In the genomic region with DNA sequence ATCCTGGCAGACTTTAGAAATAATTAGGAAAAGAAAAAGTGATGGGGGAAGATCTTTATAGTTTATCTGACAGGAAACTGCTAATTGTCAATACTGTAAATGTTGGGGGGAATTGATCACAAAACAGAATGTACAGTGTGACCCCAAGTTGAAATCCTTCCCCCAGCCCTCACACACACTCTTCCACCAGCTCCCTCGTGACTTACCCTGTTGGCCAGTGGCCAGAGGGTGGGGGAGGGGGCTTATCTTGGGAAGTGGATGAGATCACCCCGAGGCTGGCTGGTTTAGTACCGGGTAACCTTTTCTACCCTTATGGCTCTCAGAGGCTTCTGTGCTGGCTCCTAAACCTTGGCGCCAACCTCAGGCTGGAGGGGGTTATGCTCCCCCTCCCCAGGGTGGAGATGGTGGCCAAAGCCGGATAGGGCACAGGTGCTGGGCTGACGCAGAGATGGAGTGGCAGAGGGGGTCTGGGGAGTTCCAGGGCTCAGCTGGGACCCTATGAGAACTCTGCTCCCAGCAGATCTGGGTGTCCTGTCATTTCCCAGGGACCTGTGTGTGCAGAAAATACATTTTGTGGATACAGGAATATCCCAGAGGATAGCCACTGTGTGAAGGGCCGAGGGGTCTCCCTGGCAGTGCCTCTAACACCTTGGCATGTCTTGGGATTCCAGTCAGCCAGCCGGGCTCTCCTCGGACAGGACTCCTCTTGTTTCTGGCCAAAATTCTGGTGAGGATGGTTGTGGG, we compare ENCODE assay signal across 1 cellular context.
TF ChIP-seq lines count a peak whose summit lies in the region.

No MANE protein-coding gene starts in this region.

TF ChIP-seq in HepG2, 621 proteins besides CTCF, POLR2A, EP300 and RAD21 (continued from another document and continues in another):
- TF ChIP-seq, protein P1, sequence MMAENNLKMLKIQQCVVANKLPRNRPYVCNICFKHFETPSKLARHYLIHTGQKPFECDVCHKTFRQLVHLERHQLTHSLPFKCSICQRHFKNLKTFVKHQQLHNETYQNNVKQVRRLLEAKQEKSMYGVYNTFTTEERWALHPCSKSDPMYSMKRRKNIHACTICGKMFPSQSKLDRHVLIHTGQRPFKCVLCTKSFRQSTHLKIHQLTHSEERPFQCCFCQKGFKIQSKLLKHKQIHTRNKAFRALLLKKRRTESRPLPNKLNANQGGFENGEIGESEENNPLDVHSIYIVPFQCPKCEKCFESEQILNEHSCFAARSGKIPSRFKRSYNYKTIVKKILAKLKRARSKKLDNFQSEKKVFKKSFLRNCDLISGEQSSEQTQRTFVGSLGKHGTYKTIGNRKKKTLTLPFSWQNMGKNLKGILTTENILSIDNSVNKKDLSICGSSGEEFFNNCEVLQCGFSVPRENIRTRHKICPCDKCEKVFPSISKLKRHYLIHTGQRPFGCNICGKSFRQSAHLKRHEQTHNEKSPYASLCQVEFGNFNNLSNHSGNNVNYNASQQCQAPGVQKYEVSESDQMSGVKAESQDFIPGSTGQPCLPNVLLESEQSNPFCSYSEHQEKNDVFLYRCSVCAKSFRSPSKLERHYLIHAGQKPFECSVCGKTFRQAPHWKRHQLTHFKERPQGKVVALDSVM (CRISPR knock-in tag; IDR thresholded peaks at IDR 0.05) = no peak
- TF ChIP-seq ATM (IDR thresholded peaks at IDR 0.05; ENCODE audit: borderline replicate concordance) (no peak), KAT7 (CRISPR knock-in tag; IDR thresholded peaks at IDR 0.05; ENCODE audit: borderline replicate concordance) (no peak), SCMH1 (CRISPR knock-in tag; IDR thresholded peaks at IDR 0.05; ENCODE audit: borderline replicate concordance) (no peak), XBP1 (CRISPR knock-in tag; IDR thresholded peaks at IDR 0.05) (no peak), KDM1A (CRISPR knock-in tag; IDR thresholded peaks at IDR 0.05) (no peak), ZNF501 (CRISPR knock-in tag; IDR thresholded peaks at IDR 0.05) (peak; percentile 79), CHD2 (IDR thresholded peaks at IDR 0.05; ENCODE audit: low read depth, low read length) (peak; percentile 46; the same call in 1 of the 2 replicates), RXRA (CRISPR knock-in tag; IDR thresholded peaks at IDR 0.05) (0 out of 2 replicates have a peak, but pooled peaks have one; percentile 20), RFXAP (CRISPR knock-in tag; IDR thresholded peaks at IDR 0.05; ENCODE audit: borderline replicate concordance) (no peak), PAX8 (CRISPR knock-in tag; IDR thresholded peaks at IDR 0.05; ENCODE audit: borderline replicate concordance) (0 out of 2 replicates have a peak, but pooled peaks have one; percentile 37), JUN (CRISPR knock-in tag; IDR thresholded peaks at IDR 0.05) (peak; percentile 19; the same call in 1 of the 2 replicates), KLF12 (CRISPR knock-in tag; IDR thresholded peaks at IDR 0.05; ENCODE audit: borderline replicate concordance) (no peak), BHLHE40 (IDR thresholded peaks at IDR 0.05; ENCODE audit: low read length) (peak; percentile 74), ZNF768 (CRISPR knock-in tag; IDR thresholded peaks at IDR 0.05) (no peak), NRL (CRISPR knock-in tag; IDR thresholded peaks at IDR 0.05; ENCODE audit: borderline replicate concordance) (0 out of 2 replicates have a peak, but pooled peaks have one; percentile 36), FOSL1 (CRISPR knock-in tag; IDR thresholded peaks at IDR 0.05; ENCODE audit: borderline replicate concordance) (no peak), NFYC (CRISPR knock-in tag; IDR thresholded peaks at IDR 0.05) (no peak), SAP130 (CRISPR knock-in tag; IDR thresholded peaks at IDR 0.05; ENCODE audit: low read depth) (peak; percentile 56; the same call in 1 of the 2 replicates), FOXK2 (IDR thresholded peaks at IDR 0.05) (no peak), SRSF1 (optimal IDR thresholded peaks at IDR 0.05; ENCODE audit: low read depth, low read length) (peak; percentile 15), SP5 (CRISPR knock-in tag; IDR thresholded peaks at IDR 0.05; ENCODE audit: borderline replicate concordance, low read depth) (no peak)
- TF ChIP-seq, protein P2, sequence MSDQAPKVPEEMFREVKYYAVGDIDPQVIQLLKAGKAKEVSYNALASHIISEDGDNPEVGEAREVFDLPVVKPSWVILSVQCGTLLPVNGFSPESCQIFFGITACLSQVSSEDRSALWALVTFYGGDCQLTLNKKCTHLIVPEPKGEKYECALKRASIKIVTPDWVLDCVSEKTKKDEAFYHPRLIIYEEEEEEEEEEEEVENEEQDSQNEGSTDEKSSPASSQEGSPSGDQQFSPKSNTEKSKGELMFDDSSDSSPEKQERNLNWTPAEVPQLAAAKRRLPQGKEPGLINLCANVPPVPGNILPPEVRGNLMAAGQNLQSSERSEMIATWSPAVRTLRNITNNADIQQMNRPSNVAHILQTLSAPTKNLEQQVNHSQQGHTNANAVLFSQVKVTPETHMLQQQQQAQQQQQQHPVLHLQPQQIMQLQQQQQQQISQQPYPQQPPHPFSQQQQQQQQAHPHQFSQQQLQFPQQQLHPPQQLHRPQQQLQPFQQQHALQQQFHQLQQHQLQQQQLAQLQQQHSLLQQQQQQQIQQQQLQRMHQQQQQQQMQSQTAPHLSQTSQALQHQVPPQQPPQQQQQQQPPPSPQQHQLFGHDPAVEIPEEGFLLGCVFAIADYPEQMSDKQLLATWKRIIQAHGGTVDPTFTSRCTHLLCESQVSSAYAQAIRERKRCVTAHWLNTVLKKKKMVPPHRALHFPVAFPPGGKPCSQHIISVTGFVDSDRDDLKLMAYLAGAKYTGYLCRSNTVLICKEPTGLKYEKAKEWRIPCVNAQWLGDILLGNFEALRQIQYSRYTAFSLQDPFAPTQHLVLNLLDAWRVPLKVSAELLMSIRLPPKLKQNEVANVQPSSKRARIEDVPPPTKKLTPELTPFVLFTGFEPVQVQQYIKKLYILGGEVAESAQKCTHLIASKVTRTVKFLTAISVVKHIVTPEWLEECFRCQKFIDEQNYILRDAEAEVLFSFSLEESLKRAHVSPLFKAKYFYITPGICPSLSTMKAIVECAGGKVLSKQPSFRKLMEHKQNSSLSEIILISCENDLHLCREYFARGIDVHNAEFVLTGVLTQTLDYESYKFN (CRISPR knock-in tag; conservative IDR thresholded peaks at IDR 0.05) = peak; percentile 47; the same call in 1 of the 2 replicates
- TF ChIP-seq, protein P3, sequence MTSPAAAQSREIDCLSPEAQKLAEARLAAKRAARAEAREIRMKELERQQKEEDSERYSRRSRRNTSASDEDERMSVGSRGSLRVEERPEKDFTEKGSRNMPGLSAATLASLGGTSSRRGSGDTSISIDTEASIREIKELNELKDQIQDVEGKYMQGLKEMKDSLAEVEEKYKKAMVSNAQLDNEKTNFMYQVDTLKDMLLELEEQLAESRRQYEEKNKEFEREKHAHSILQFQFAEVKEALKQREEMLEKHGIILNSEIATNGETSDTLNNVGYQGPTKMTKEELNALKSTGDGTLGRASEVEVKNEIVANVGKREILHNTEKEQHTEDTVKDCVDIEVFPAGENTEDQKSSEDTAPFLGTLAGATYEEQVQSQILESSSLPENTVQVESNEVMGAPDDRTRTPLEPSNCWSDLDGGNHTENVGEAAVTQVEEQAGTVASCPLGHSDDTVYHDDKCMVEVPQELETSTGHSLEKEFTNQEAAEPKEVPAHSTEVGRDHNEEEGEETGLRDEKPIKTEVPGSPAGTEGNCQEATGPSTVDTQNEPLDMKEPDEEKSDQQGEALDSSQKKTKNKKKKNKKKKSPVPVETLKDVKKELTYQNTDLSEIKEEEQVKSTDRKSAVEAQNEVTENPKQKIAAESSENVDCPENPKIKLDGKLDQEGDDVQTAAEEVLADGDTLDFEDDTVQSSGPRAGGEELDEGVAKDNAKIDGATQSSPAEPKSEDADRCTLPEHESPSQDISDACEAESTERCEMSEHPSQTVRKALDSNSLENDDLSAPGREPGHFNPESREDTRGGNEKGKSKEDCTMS (CRISPR knock-in tag; conservative IDR thresholded peaks at IDR 0.05) = no peak
- TF ChIP-seq, protein P4, sequence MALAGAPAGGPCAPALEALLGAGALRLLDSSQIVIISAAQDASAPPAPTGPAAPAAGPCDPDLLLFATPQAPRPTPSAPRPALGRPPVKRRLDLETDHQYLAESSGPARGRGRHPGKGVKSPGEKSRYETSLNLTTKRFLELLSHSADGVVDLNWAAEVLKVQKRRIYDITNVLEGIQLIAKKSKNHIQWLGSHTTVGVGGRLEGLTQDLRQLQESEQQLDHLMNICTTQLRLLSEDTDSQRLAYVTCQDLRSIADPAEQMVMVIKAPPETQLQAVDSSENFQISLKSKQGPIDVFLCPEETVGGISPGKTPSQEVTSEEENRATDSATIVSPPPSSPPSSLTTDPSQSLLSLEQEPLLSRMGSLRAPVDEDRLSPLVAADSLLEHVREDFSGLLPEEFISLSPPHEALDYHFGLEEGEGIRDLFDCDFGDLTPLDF (CRISPR knock-in tag; IDR thresholded peaks at IDR 0.05) = no peak
- TF ChIP-seq, protein P5, sequence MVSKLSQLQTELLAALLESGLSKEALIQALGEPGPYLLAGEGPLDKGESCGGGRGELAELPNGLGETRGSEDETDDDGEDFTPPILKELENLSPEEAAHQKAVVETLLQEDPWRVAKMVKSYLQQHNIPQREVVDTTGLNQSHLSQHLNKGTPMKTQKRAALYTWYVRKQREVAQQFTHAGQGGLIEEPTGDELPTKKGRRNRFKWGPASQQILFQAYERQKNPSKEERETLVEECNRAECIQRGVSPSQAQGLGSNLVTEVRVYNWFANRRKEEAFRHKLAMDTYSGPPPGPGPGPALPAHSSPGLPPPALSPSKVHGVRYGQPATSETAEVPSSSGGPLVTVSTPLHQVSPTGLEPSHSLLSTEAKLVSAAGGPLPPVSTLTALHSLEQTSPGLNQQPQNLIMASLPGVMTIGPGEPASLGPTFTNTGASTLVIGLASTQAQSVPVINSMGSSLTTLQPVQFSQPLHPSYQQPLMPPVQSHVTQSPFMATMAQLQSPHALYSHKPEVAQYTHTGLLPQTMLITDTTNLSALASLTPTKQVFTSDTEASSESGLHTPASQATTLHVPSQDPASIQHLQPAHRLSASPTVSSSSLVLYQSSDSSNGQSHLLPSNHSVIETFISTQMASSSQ (IDR thresholded peaks at IDR 0.05; ENCODE audit: low read depth) = no peak
- TF ChIP-seq, protein P5 (CRISPR knock-in tag; IDR thresholded peaks at IDR 0.05; ENCODE audit: borderline replicate concordance) = no peak
- TF ChIP-seq, protein P6, sequence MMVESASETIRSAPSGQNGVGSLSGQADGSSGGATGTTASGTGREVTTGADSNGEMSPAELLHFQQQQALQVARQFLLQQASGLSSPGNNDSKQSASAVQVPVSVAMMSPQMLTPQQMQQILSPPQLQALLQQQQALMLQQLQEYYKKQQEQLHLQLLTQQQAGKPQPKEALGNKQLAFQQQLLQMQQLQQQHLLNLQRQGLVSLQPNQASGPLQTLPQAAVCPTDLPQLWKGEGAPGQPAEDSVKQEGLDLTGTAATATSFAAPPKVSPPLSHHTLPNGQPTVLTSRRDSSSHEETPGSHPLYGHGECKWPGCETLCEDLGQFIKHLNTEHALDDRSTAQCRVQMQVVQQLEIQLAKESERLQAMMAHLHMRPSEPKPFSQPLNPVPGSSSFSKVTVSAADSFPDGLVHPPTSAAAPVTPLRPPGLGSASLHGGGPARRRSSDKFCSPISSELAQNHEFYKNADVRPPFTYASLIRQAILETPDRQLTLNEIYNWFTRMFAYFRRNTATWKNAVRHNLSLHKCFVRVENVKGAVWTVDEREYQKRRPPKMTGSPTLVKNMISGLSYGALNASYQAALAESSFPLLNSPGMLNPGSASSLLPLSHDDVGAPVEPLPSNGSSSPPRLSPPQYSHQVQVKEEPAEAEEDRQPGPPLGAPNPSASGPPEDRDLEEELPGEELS (CRISPR knock-in tag; IDR thresholded peaks at IDR 0.05) = no peak
- TF ChIP-seq, protein P7, sequence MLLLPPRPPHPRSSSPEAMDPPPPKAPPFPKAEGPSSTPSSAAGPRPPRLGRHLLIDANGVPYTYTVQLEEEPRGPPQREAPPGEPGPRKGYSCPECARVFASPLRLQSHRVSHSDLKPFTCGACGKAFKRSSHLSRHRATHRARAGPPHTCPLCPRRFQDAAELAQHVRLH (CRISPR knock-in tag; IDR thresholded peaks at IDR 0.05; ENCODE audit: borderline replicate concordance, low read depth) = 0 out of 2 replicates have a peak, but pooled peaks have one; percentile 7
- TF ChIP-seq, protein P8, sequence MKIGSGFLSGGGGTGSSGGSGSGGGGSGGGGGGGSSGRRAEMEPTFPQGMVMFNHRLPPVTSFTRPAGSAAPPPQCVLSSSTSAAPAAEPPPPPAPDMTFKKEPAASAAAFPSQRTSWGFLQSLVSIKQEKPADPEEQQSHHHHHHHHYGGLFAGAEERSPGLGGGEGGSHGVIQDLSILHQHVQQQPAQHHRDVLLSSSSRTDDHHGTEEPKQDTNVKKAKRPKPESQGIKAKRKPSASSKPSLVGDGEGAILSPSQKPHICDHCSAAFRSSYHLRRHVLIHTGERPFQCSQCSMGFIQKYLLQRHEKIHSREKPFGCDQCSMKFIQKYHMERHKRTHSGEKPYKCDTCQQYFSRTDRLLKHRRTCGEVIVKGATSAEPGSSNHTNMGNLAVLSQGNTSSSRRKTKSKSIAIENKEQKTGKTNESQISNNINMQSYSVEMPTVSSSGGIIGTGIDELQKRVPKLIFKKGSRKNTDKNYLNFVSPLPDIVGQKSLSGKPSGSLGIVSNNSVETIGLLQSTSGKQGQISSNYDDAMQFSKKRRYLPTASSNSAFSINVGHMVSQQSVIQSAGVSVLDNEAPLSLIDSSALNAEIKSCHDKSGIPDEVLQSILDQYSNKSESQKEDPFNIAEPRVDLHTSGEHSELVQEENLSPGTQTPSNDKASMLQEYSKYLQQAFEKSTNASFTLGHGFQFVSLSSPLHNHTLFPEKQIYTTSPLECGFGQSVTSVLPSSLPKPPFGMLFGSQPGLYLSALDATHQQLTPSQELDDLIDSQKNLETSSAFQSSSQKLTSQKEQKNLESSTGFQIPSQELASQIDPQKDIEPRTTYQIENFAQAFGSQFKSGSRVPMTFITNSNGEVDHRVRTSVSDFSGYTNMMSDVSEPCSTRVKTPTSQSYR (CRISPR knock-in tag; IDR thresholded peaks at IDR 0.05; ENCODE audit: borderline replicate concordance) = peak; percentile 98
